9 cellular contexts compared by ENCODE assay signal in genomic region chr3:63967675-63968611, GRCh38. TPM values are rescaled to one million over a fixed set of nuclear protein-coding genes. Genes with fewer than 3 reads are reported as not detected.
DNase-seq lines count a peak whose midpoint lies in the region; ATAC-seq and TF ChIP-seq lines count a peak whose summit lies in the region.
"Had no signal": no experiment of that assay in that cellular context is flagged by ENCODE, and none has a peak within 500 bp of the region (broad histone marks: within the 10 kb centered on the region; RNA-seq: fewer than 3 reads in every experiment).

No MANE protein-coding gene starts in this region.

- H3K36me3 ChIP-seq in BLaER1 (peaks cover 12% of the 10 kb centered on the region), spleen (peaks cover 0 to 3% (median 0%) of the 10 kb centered on the region in 6 donors)

- peaks cover 57% of the 10 kb centered on the region for H4K20me1 ChIP-seq in BLaER1

- TF ChIP-seq POLR2A in spleen (IDR thresholded peaks at IDR 0.05): no peak

- in situ Hi-C loops in astrocyte of the cerebellum (cut with HindIII; ENCODE audit: low sequenced_read_pairs): no loop called here

- ATAC-seq in GM19023 (IDR thresholded peaks at IDR 0.05; ENCODE audit: unreplicated experiment) (peak; percentile 55), HG03108 (IDR thresholded peaks at IDR 0.05; ENCODE audit: unreplicated experiment) (peak; percentile 49)

- TF ChIP-seq CTCF in astrocyte of the cerebellum (IDR thresholded peaks at IDR 0.05; ENCODE audit: low read depth, low read length, missing control alignments): no peak
- TF ChIP-seq CTCF in spleen (IDR thresholded peaks at IDR 0.05 in 8 of 11, conservative IDR thresholded peaks at IDR 0.05 in 3 of 11): no peak

- peak overlapping the region; percentile 92 for H3K4me2 ChIP-seq in BLaER1

- intact Hi-C loops in spleen (cut with DNase I; ENCODE audit: low total_unique reads): no loop called here

- DNase-seq in astrocyte of the cerebellum (ENCODE audit: low read depth): peak; percentile 46
- peak; percentile 25 for DNase-seq in iPS-NIHi11 (ENCODE audit: low spot score)
- DNase-seq in spleen: peak; percentile 80
- no peak for DNase-seq in occipital lobe (lab: John Stamatoyannopoulos, UW)

- H3K9ac ChIP-seq in BLaER1: peak overlapping the region; percentile 47

- WGBS in spleen, 5 donors: 8 to 12% (median 10%) methylated on average over 11 of the region's 11 CpGs

- H3K4me1 ChIP-seq in BLaER1: peaks cover 79% of the 10 kb centered on the region
- H3K4me1 ChIP-seq in spleen: peaks cover 35 to 88% (median 66%) of the 10 kb centered on the region in 6 donors

- no peaks in the 10 kb centered on the region for H3K9me3 ChIP-seq in BLaER1
- H3K9me3 ChIP-seq in spleen: no peaks in the 10 kb centered on the region

- H3K27me3 ChIP-seq in BLaER1: no peaks in the 10 kb centered on the region
- H3K27me3 ChIP-seq in spleen (replicated peaks in 1 of 7): no peaks in the 10 kb centered on the region

- H3K27ac ChIP-seq in BLaER1: peak overlapping the region; percentile 75
- peak overlapping the region; percentile 63 to 93 (median 84) for H3K27ac ChIP-seq in spleen

- peak overlapping the region; percentile 62 for H3K4me3 ChIP-seq in BLaER1
- H3K4me3 ChIP-seq in astrocyte of the cerebellum (ENCODE audit: low read depth, low read length): peak overlapping the region; percentile 3
- H3K4me3 ChIP-seq in spleen: peak overlapping the region; percentile 24 to 71 (median 40)

TF ChIP-seq in PFSK-1, 5 proteins besides CTCF, POLR2A, EP300 and RAD21:
- TF ChIP-seq POLR2AphosphoS5 (IDR thresholded peaks at IDR 0.05; ENCODE audit: low read depth, low read length): peak; percentile 28; the same call in 1 of the 2 replicates
- TF ChIP-seq FOXP2 (optimal IDR thresholded peaks at IDR 0.05; ENCODE audit: borderline replicate concordance, extremely low read depth, extremely low read length, insufficient read depth): no peak
- TF ChIP-seq TAF1 (IDR thresholded peaks at IDR 0.05; ENCODE audit: borderline replicate concordance, insufficient read depth, low read length): 0 out of 2 replicates have a peak, but pooled peaks have one; percentile 25
- no peak for TF ChIP-seq REST (IDR thresholded peaks at IDR 0.05; ENCODE audit: insufficient read depth in 1 of 2, low read depth in 2 of 2, low read length in 2 of 2)
- TF ChIP-seq SIN3A (IDR thresholded peaks at IDR 0.05; ENCODE audit: borderline replicate concordance, insufficient read depth, low read length): no peak

RNA-seq across cellular contexts. Expression of gene PSMD6, which starts 55.4 kb away (rescaled TPM):
- polyA plus RNA-seq in PFSK-1 (2012; ENCODE audit: insufficient read length, low read depth): 127 TPM
- 10 to 100 TPM; 53.4 to 75.8 (median 60.4) TPM for total RNA-seq in spleen
- polyA plus RNA-seq in spleen: 10 to 100 TPM; 49.0 to 57.5 (median 52.7) TPM
- 80.0 TPM for total RNA-seq in occipital lobe

RNA-seq across cellular contexts. Expression of gene SCAANT1, which starts 55.8 kb away (rescaled TPM):
- not detected for polyA plus RNA-seq in PFSK-1 (2012; ENCODE audit: insufficient read length, low read depth)
- total RNA-seq in spleen (not detected), occipital lobe (not detected)
- polyA plus RNA-seq in spleen: not detected
- total RNA-seq: NCI-H460 had no signal

Comparison
In these comparisons a context has a peak if more than half of its experiments do, and no peak if none do; other contexts are left out.
1. H3K4me3 ChIP-seq: peak in every context shown above with its lines; median percentile 62 in BLaER1; 40 in spleen; 3 in astrocyte of the cerebellum.